ENCODE assay signal across 9 cellular contexts in the genomic region with DNA sequence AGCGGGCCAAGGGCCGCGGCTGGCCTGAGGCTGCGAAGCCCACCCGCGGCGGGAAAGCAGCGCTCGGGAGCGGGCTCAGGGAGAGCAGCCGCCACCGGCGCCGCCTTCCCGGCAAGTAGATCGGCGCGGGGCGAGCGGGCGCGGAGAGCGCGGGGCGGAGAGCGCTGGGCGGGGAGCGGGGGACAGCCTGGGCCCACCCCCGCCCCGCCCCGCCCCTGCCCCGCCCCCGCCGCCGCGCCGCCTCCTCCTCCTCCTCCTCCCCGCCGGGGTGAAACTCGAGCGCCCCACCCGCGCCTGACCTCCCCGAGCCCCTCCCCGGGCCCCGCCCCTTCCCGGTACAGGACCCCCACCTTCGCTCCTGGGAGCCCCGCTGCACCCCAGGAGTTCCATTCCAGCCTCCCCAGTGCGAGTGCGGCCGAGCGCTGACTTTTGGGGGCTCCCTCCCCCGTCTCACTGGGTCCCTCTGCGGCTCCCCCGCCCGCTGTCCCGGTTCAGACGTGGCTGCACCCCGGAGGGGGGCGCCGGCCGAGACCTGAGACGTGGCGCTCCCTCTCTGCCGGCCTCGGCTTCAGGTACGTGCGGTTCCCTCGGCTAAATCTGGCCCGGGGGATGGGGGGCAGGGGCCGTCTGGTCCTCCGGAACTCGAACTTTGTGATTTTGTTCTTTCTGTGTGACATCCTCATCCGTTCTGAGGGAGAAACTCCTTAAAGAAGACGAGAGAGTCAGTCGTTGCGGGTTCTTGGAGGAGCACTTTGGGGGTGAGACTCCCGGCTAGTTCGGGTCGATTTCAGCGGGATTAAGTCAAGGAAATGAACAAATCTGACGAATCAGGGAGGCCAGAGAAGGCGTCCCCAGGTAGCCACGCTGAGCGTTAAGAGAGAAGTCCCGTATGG. TPM values are rescaled to one million over a fixed set of nuclear protein-coding genes. Genes with fewer than 3 reads are reported as not detected.
DNase-seq lines count a peak whose midpoint lies in the region; ATAC-seq, FAIRE-seq and TF ChIP-seq lines count a peak whose summit lies in the region.
"Had no signal": no experiment of that assay in that cellular context is flagged by ENCODE, and none has a peak within 500 bp of the region (broad histone marks: within the 10 kb centered on the region; RNA-seq: fewer than 3 reads in every experiment).

SEMA5A (minus strand) TSS at position 117 of the 893 bp plus-strand sequence. CDS start 166,129 bp downstream, outside the sequence.

- peak; percentile 55; the same call in 1 of the 2 replicates for TF ChIP-seq POLR2A in GM12892 (IDR thresholded peaks at IDR 0.05; ENCODE audit: low read depth, low read length)

- H3F3A ChIP-seq in MM.1S (ENCODE audit: insufficient read depth, low read length): no peaks in the 10 kb centered on the region

- H2AFZ ChIP-seq in MM.1S (ENCODE audit: low read length): peak within 1 kb of the TSS; percentile 93

- no peak within 1 kb of the TSS; the same call in 1 of the 2 replicates for H3K27ac ChIP-seq in MM.1S (ENCODE audit: low read length)
- H3K27ac ChIP-seq in right cardiac atrium (ENCODE audit: low read length): peak within 1 kb of the TSS; percentile 37

- peak; percentile 25 for DNase-seq in GM12892 (ENCODE audit: insufficient read length)
- peak; percentile 78 for DNase-seq in MM.1S
- peak in 40 of 58 donors; percentile 13 to 76 (median 52) for DNase-seq in anterior cingulate cortex (lab: John Stamatoyannopoulos, UW)
- DNase-seq in right cardiac atrium: peak; percentile 79 to 92 (median 90)
- peak; percentile 31 to 94 (median 55) for DNase-seq in posterior cingulate gyrus
- no peak for DNase-seq in COLO668 (lab: John Stamatoyannopoulos, UW; ENCODE audit: unreplicated experiment)
- no peak for DNase-seq in epidermal melanocyte (ENCODE audit: insufficient read length, low spot score)

- peak; percentile 85 to 89 for ATAC-seq in right cardiac atrium
- ATAC-seq in GM21390 (IDR thresholded peaks at IDR 0.05; ENCODE audit: unreplicated experiment): no peak

- H3K4me1 ChIP-seq in MM.1S (ENCODE audit: low read length): peaks cover 11% of the 10 kb centered on the region; the same call in 1 of the 2 replicates
- H3K4me1 ChIP-seq in right cardiac atrium (ENCODE audit: control insufficient read depth, insufficient read depth, low read length): no peaks in the 10 kb centered on the region

- H3K27me3 ChIP-seq in MM.1S (replicated peaks; ENCODE audit: insufficient read depth, low read length): no peaks in the 10 kb centered on the region
- no peaks in the 10 kb centered on the region for H3K27me3 ChIP-seq in right cardiac atrium (ENCODE audit: control insufficient read depth, insufficient read depth)

- H3K4me2 ChIP-seq in MM.1S (ENCODE audit: low read depth, low read length): peak within 1 kb of the TSS; percentile 81

- WGBS in right cardiac atrium: 2% methylated on average over 85 of the region's 87 CpGs

- peak within 1 kb of the TSS; percentile 88 for H3K4me3 ChIP-seq in MM.1S (ENCODE audit: low read length)
- peak within 1 kb of the TSS; percentile 81 for H3K4me3 ChIP-seq in right cardiac atrium (ENCODE audit: low read length)

- H3K9me2 ChIP-seq in MM.1S (replicated peaks; ENCODE audit: insufficient read depth, low read length): no peaks in the 10 kb centered on the region

- peak within 1 kb of the TSS; percentile 59; the same call in 1 of the 2 replicates for H3K9ac ChIP-seq in MM.1S (ENCODE audit: low read length)

- no peaks in the 10 kb centered on the region for H4K20me1 ChIP-seq in MM.1S (ENCODE audit: insufficient read depth, low read length)

- H3K9me3 ChIP-seq in MM.1S (replicated peaks; ENCODE audit: insufficient read depth, low read length): no peaks in the 10 kb centered on the region
- no peaks in the 10 kb centered on the region for H3K9me3 ChIP-seq in right cardiac atrium (ENCODE audit: control insufficient read depth, low read length)

- intact Hi-C loops in right cardiac atrium (cut with DNase I): loop anchor here in 2 of 4 donors (5.0 to 10.0 kb wide), 3 partner anchors 181 to 261 kb away; no protein-coding TSS in a partner anchor
- intact Hi-C loops in posterior cingulate gyrus (cut with DNase I): loop anchor here (10.0 kb wide), 1 partner anchor 301 kb away; no protein-coding TSS in a partner anchor

- no peaks in the 10 kb centered on the region for H3K36me3 ChIP-seq in MM.1S (replicated peaks; ENCODE audit: insufficient read depth, low read length)

- TF ChIP-seq CTCF in MM.1S (IDR thresholded peaks at IDR 0.05; ENCODE audit: low read length): 0 out of 2 replicates have a peak, but pooled peaks have one; percentile 12

- H3K79me2 ChIP-seq in MM.1S (ENCODE audit: low read length): peaks cover 22% of the 10 kb centered on the region

- FAIRE-seq in GM12892 (lab: Jason Lieb, UNC): peak; percentile 87
- FAIRE-seq: TTC549 had no signal

RNA-seq across cellular contexts. Expression of gene SEMA5A, which starts in this region (rescaled TPM):
- polyA plus RNA-seq in GM12892 (2012; ENCODE audit: missing spikeins): 1.1 TPM
- total RNA-seq in right cardiac atrium: 10 to 100 TPM; 23.2 to 28.2 (median 25.3) TPM
- 6.7 TPM for polyA plus RNA-seq in right cardiac atrium

Comparison
In these comparisons a context has a peak if more than half of its experiments do, and no peak if none do; other contexts are left out.
1. DNase-seq: peak in GM12892 (single experiment), MM.1S (single experiment), anterior cingulate cortex (40 of 58), right cardiac atrium (3 of 3) and posterior cingulate gyrus (10 of 10); none in COLO668 (single experiment) and epidermal melanocyte (single experiment).